ENCODE assay signal across 15 cellular contexts in genomic region chr18:23399067-23399466, GRCh38. TPM values are rescaled to one million over a fixed set of nuclear protein-coding genes. Genes with fewer than 3 reads are reported as not detected.
A peak's percentile ranks its signal among the peaks of the same experiment; 100 is the strongest.
DNase-seq lines count a peak whose midpoint lies in the region; ATAC-seq and TF ChIP-seq lines count a peak whose summit lies in the region.
"Had no signal": no experiment of that assay in that cellular context is flagged by ENCODE, and none has a peak within 500 bp of the region (broad histone marks: within the 10 kb centered on the region; RNA-seq: fewer than 3 reads in every experiment).

No MANE protein-coding gene starts in this region.

- H3K4me3 ChIP-seq in GM23338, result no peak overlapping the region
- H3K4me3 ChIP-seq in Panc1 (ENCODE audit: low read depth in 2 of 2, low read length in 2 of 2), result no peak overlapping the region
- H3K4me3 ChIP-seq: BLaER1, GM12878 had no signal

- no peaks in the 10 kb centered on the region for H3K79me2 ChIP-seq in GM23338 (replicated peaks; ENCODE audit: insufficient read depth)

- POLR2A ChIA-PET in Panc1 (lab: Charles Lee), result no interaction called here

- no peak for TF ChIP-seq CTCF in GM23338 (conservative IDR thresholded peaks at IDR 0.05; ENCODE audit: low read depth in 2 of 2)
- no peak for TF ChIP-seq CTCF in Panc1 (IDR thresholded peaks at IDR 0.05)

- ATAC-seq in GM23338 (peak; percentile 55), Panc1 (no peak), GM21390 (IDR thresholded peaks at IDR 0.05; ENCODE audit: unreplicated experiment) (no peak), HG02759 (IDR thresholded peaks at IDR 0.05; ENCODE audit: unreplicated experiment) (no peak)
- ATAC-seq in stimulated activated effector memory CD8-positive, alpha-beta T cell treated with anti-CD3 and anti-CD28 coated beads, Interleukin-12 subunit alpha, Interleukin-12 subunit beta, amount 100 ng/mL, for 72 hours, result no peak
- ATAC-seq: GM12878 had no signal

- peaks cover 9% of the 10 kb centered on the region; the same call in 1 of the 2 replicates for H3K9me2 ChIP-seq in GM23338 (ENCODE audit: insufficient read depth)

- no peaks in the 10 kb centered on the region for H4K20me1 ChIP-seq in GM23338 (replicated peaks; ENCODE audit: insufficient read depth)
- H4K20me1 ChIP-seq: BLaER1 had no signal

- no peaks in the 10 kb centered on the region for H3K27me3 Mint-ChIP-seq in GM23338 (ENCODE audit: insufficient read depth, low read depth, poor library complexity)
- peaks cover 0 to 2% (median 1%) of the 10 kb centered on the region in 3 donors for H3K27me3 Mint-ChIP-seq in immature natural killer cell (ENCODE audit: low read depth in 3 of 3)
- H3K27me3 Mint-ChIP-seq: CD4-positive, CD25-positive, alpha-beta regulatory T cell had no signal

- no peaks in the 10 kb centered on the region for H3K9me3 Mint-ChIP-seq in GM23338
- H3K9me3 Mint-ChIP-seq in immature natural killer cell, result no peaks in the 10 kb centered on the region
- no peaks in the 10 kb centered on the region for H3K9me3 Mint-ChIP-seq in stimulated activated effector memory CD8-positive, alpha-beta T cell treated with anti-CD3 and anti-CD28 coated beads, Interleukin-12 subunit alpha, Interleukin-12 subunit beta, amount 100 ng/mL, for 72 hours

- H3K4me2 ChIP-seq in GM23338, result no peak overlapping the region
- H3K4me2 ChIP-seq: BLaER1 had no signal

- H2AFZ ChIP-seq in GM23338, result no peak overlapping the region

- in situ Hi-C loops in Panc1 (cut with HindIII; ENCODE audit: low pct_unique_long_range_greater_than_20kb, low sequenced_read_pairs), result no loop called here

- H3K36me3 Mint-ChIP-seq in GM23338 (ENCODE audit: low read depth) (peaks cover 8% of the 10 kb centered on the region; the same call in 2 of the 3 replicates), immature natural killer cell (peaks cover 2 to 23% (median 5%) of the 10 kb centered on the region in 3 donors)
- H3K36me3 Mint-ChIP-seq in stimulated activated effector memory CD8-positive, alpha-beta T cell treated with anti-CD3 and anti-CD28 coated beads, Interleukin-12 subunit alpha, Interleukin-12 subunit beta, amount 100 ng/mL, for 72 hours, result no peaks in the 10 kb centered on the region

- no peaks in the 10 kb centered on the region for H3K9me3 ChIP-seq in Panc1 (ENCODE audit: control insufficient read depth, insufficient read depth, low read depth, low read length)
- H3K9me3 ChIP-seq: BLaER1 had no signal

- DNase-seq in GM23338 (ENCODE audit: low spot score) (no peak), Panc1 (ENCODE audit: low read depth, low spot score) (no peak), immature natural killer cell (no peak), NCI-H2171 (lab: John Stamatoyannopoulos, UW) (no peak), AML-193 (lab: John Stamatoyannopoulos, UW) (no peak)
- DNase-seq in stimulated activated effector memory CD8-positive, alpha-beta T cell treated with anti-CD3 and anti-CD28 coated beads, Interleukin-12 subunit alpha, Interleukin-12 subunit beta, amount 100 ng/mL, for 72 hours (ENCODE audit: low spot score in 2 of 2), result no peak
- DNase-seq: Calu3; CD4-positive, CD25-positive, alpha-beta regulatory T cell; DMS 273 treated with DMSO at 0.1 percent for 48 hours; KBM-7 had no signal

- intact Hi-C loops in Panc1 (cut with micrococcal nuclease; ENCODE audit: unreplicated experiment), result no loop called here

- CTCF ChIA-PET in Panc1 (lab: Charles Lee), result no interaction called here

- H3F3A ChIP-seq in GM23338 (replicated peaks; ENCODE audit: low read depth), result no peaks in the 10 kb centered on the region

- H3K27me3 ChIP-seq in GM23338 (ENCODE audit: insufficient read depth) (no peaks in the 10 kb centered on the region), Panc1 (ENCODE audit: control insufficient read depth, insufficient read depth, low read length) (no peaks in the 10 kb centered on the region)
- H3K27me3 ChIP-seq: BLaER1 had no signal

- no peak overlapping the region for H3K4me3 Mint-ChIP-seq in GM23338
- H3K4me3 Mint-ChIP-seq in immature natural killer cell, result peak overlapping the region in 3 of 5 donors; percentile 26 to 31 (median 30)
- H3K4me3 Mint-ChIP-seq in stimulated activated effector memory CD8-positive, alpha-beta T cell treated with anti-CD3 and anti-CD28 coated beads, Interleukin-12 subunit alpha, Interleukin-12 subunit beta, amount 100 ng/mL, for 72 hours, result no peak overlapping the region
- H3K4me3 Mint-ChIP-seq: CD4-positive, CD25-positive, alpha-beta regulatory T cell had no signal

- BruUV-seq in Panc1 (replicated peaks; lab: Mats Ljungman, UMichigan), result no TSS peak

- H3K4me1 ChIP-seq in GM23338 (ENCODE audit: insufficient read depth) (peaks cover 15% of the 10 kb centered on the region), Panc1 (ENCODE audit: control insufficient read depth, insufficient read depth, low read length) (peaks cover 40% of the 10 kb centered on the region)
- H3K4me1 ChIP-seq: BLaER1 had no signal

- H3K36me3 ChIP-seq in GM23338 (ENCODE audit: insufficient read depth) (no peaks in the 10 kb centered on the region), Panc1 (ENCODE audit: control insufficient read depth, insufficient read depth, low read length) (no peaks in the 10 kb centered on the region)

- H3K4me1 Mint-ChIP-seq in GM23338 (peaks cover 27% of the 10 kb centered on the region), immature natural killer cell (peaks cover 45 to 68% of the 10 kb centered on the region in 2 donors)
- H3K4me1 Mint-ChIP-seq in stimulated activated effector memory CD8-positive, alpha-beta T cell treated with anti-CD3 and anti-CD28 coated beads, Interleukin-12 subunit alpha, Interleukin-12 subunit beta, amount 100 ng/mL, for 72 hours, result peaks cover 9% of the 10 kb centered on the region

- H3K27ac ChIP-seq in GM23338 (ENCODE audit: low read depth), result no peak overlapping the region
- peak overlapping the region; percentile 29 for H3K27ac ChIP-seq in Panc1 (ENCODE audit: low read length)
- H3K27ac ChIP-seq: BLaER1, HL-60 had no signal

- H3K27ac Mint-ChIP-seq in GM23338 (no peak overlapping the region), immature natural killer cell (peak overlapping the region; percentile 44 to 85 (median 82))
- H3K27ac Mint-ChIP-seq in stimulated activated effector memory CD8-positive, alpha-beta T cell treated with anti-CD3 and anti-CD28 coated beads, Interleukin-12 subunit alpha, Interleukin-12 subunit beta, amount 100 ng/mL, for 72 hours, result peak overlapping the region; percentile 29
- H3K27ac Mint-ChIP-seq: CD4-positive, CD25-positive, alpha-beta regulatory T cell had no signal

TF ChIP-seq in GM23338, 12 proteins besides CTCF, POLR2A, EP300 and RAD21 (continues in another document):
- TF ChIP-seq ZNF331 (CRISPR knock-in tag; IDR thresholded peaks at IDR 0.05; ENCODE audit: low read depth), result no peak
- TF ChIP-seq CREB1 (CRISPR knock-in tag; IDR thresholded peaks at IDR 0.05; ENCODE audit: low read depth), result no peak
- TF ChIP-seq JUNB (IDR thresholded peaks at IDR 0.05; ENCODE audit: unreplicated experiment), result no peak
- TF ChIP-seq ETS1 (IDR thresholded peaks at IDR 0.05), result no peak
- TF ChIP-seq STAT1 (IDR thresholded peaks at IDR 0.05; ENCODE audit: unreplicated experiment), result no peak
- TF ChIP-seq ZNF114 (CRISPR knock-in tag; IDR thresholded peaks at IDR 0.05), result no peak
- TF ChIP-seq REST (IDR thresholded peaks at IDR 0.05; ENCODE audit: unreplicated experiment), result no peak

RNA-seq across cellular contexts. Expression of gene RIOK3, which starts 54.0 kb away (rescaled TPM):
- total RNA-seq in GM23338 (2014; rRNA removed; shearing (Covaris generic)), result 22.1 and 23.7 TPM in 2 replicates
- polyA plus RNA-seq in GM23338 (2016; fragmentation: Nextera tagmentation; extraction: Ambion mirVana) (20.8 and 22.7 TPM in 2 replicates), immature natural killer cell (10 to 100 TPM; 48.6 to 79.3 (median 72.8) TPM)
- total RNA-seq in Panc1 (2021; ENCODE audit: unreplicated experiment), result 74.7 TPM
- 44.8 TPM for polyA plus RNA-seq in Panc1 (2012; ENCODE audit: insufficient read length)

Comparison
In these comparisons a context has a peak if more than half of its experiments do, and no peak if none do; other contexts are left out.
1. H3K4me3 Mint-ChIP-seq: peak in immature natural killer cell (3 of 5); none in GM23338 (single experiment) and stimulated activated effector memory CD8-positive, alpha-beta T cell treated with anti-CD3 and anti-CD28 coated beads, Interleukin-12 subunit alpha, Interleukin-12 subunit beta, amount 100 ng/mL, for 72 hours (single experiment).